Comparison of ENCODE assay signal across 16 cellular contexts in genomic region chr2:100817388-100817985, GRCh38. TPM values are rescaled to one million over a fixed set of nuclear protein-coding genes. Genes with fewer than 3 reads are reported as not detected.
A peak's percentile ranks its signal among the peaks of the same experiment; 100 is the strongest.
DNase-seq lines count a peak whose midpoint lies in the region; ATAC-seq and TF ChIP-seq lines count a peak whose summit lies in the region.
"Had no signal": no experiment of that assay in that cellular context is flagged by ENCODE, and none has a peak within 500 bp of the region (broad histone marks: within the 10 kb centered on the region; RNA-seq: fewer than 3 reads in every experiment).

No MANE protein-coding gene starts in this region.

- no peaks in the 10 kb centered on the region for H3K9me3 ChIP-seq in sigmoid colon
- H3K9me3 ChIP-seq: prostate gland, tibial nerve had no signal

- H3K27me3 Mint-ChIP-seq in activated CD4-positive, alpha-beta T cell treated with anti-CD3 and anti-CD28 coated beads, Interleukin-2, amount 10 ng/mL, durations not matched to agents 24 days and 14 days = peaks cover 34% of the 10 kb centered on the region
- H3K27me3 Mint-ChIP-seq in activated CD4-positive, alpha-beta T cell treated with anti-CD3 and anti-CD28 coated beads, Interleukin-2, amount 10 ng/mL, durations not matched to agents 7 days and 5 days = peaks cover 30% of the 10 kb centered on the region

- no peak overlapping the region for H3K27ac Mint-ChIP-seq in activated CD4-positive, alpha-beta T cell treated with anti-CD3 and anti-CD28 coated beads, Interleukin-2, amount 10 ng/mL, durations not matched to agents 24 days and 14 days
- H3K27ac Mint-ChIP-seq in activated CD4-positive, alpha-beta T cell treated with anti-CD3 and anti-CD28 coated beads, Interleukin-2, amount 10 ng/mL, durations not matched to agents 7 days and 5 days = no peak overlapping the region
- H3K27ac Mint-ChIP-seq: CD4-positive, CD25-positive, alpha-beta regulatory T cell had no signal

- TF ChIP-seq POLR2A in sigmoid colon (IDR thresholded peaks at IDR 0.05) = no peak

- peaks cover 2% of the 10 kb centered on the region for H3K36me3 Mint-ChIP-seq in activated CD4-positive, alpha-beta T cell treated with anti-CD3 and anti-CD28 coated beads, Interleukin-2, amount 10 ng/mL, durations not matched to agents 24 days and 14 days (ENCODE audit: low read depth)
- peaks cover 3% of the 10 kb centered on the region for H3K36me3 Mint-ChIP-seq in activated CD4-positive, alpha-beta T cell treated with anti-CD3 and anti-CD28 coated beads, Interleukin-2, amount 10 ng/mL, durations not matched to agents 7 days and 5 days (ENCODE audit: low read depth)
- H3K36me3 Mint-ChIP-seq: CD4-positive, CD25-positive, alpha-beta regulatory T cell had no signal

- peaks cover 33% of the 10 kb centered on the region for H3K4me1 Mint-ChIP-seq in activated CD4-positive, alpha-beta T cell treated with anti-CD3 and anti-CD28 coated beads, Interleukin-2, amount 10 ng/mL, durations not matched to agents 24 days and 14 days
- H3K4me1 Mint-ChIP-seq in activated CD4-positive, alpha-beta T cell treated with anti-CD3 and anti-CD28 coated beads, Interleukin-2, amount 10 ng/mL, durations not matched to agents 7 days and 5 days = peaks cover 51% of the 10 kb centered on the region

- TF ChIP-seq CTCF in sigmoid colon (IDR thresholded peaks at IDR 0.05) = no peak

- H3K9me3 Mint-ChIP-seq in activated CD4-positive, alpha-beta T cell treated with anti-CD3 and anti-CD28 coated beads, Interleukin-2, amount 10 ng/mL, durations not matched to agents 24 days and 14 days = peaks cover 2% of the 10 kb centered on the region
- H3K9me3 Mint-ChIP-seq in activated CD4-positive, alpha-beta T cell treated with anti-CD3 and anti-CD28 coated beads, Interleukin-2, amount 10 ng/mL, durations not matched to agents 7 days and 5 days = no peaks in the 10 kb centered on the region

- POLR2A ChIA-PET in activated CD4-positive, alpha-beta T cell treated with anti-CD3 and anti-CD28 coated beads, Interleukin-2, amount 10 ng/mL, durations not matched to agents 7 days and 5 days (lab: Charles Lee) = no interaction called here

- CTCF ChIA-PET in activated CD4-positive, alpha-beta T cell treated with anti-CD3 and anti-CD28 coated beads, Interleukin-2, amount 10 ng/mL, durations not matched to agents 7 days and 5 days (lab: Charles Lee) = interaction anchor here (1.0 kb wide), 1 partner anchor 236 kb away, joined by 4 read pairs; no protein-coding TSS in a partner anchor

- H3K4me3 ChIP-seq in sigmoid colon = no peak overlapping the region

- no peak for TF ChIP-seq EP300 in sigmoid colon (IDR thresholded peaks at IDR 0.05)

- peaks cover 0 to 50% (median 32%) of the 10 kb centered on the region in 4 donors for H3K4me1 ChIP-seq in sigmoid colon
- H3K4me1 ChIP-seq: prostate gland had no signal

- ATAC-seq in esophagus mucosa = peak; percentile 75
- ATAC-seq in GM19324 (IDR thresholded peaks at IDR 0.05; ENCODE audit: low FRiP score, unreplicated experiment) = no peak

- peak overlapping the region; percentile 88 to 98 (median 94) for H3K27ac ChIP-seq in sigmoid colon

- peak overlapping the region; percentile 83 for H3K4me3 Mint-ChIP-seq in activated CD4-positive, alpha-beta T cell treated with anti-CD3 and anti-CD28 coated beads, Interleukin-2, amount 10 ng/mL, durations not matched to agents 24 days and 14 days
- H3K4me3 Mint-ChIP-seq in activated CD4-positive, alpha-beta T cell treated with anti-CD3 and anti-CD28 coated beads, Interleukin-2, amount 10 ng/mL, durations not matched to agents 7 days and 5 days = no peak overlapping the region

- intact Hi-C loops in activated CD4-positive, alpha-beta T cell treated with anti-CD3 and anti-CD28 coated beads, Interleukin-2, amount 10 ng/mL, durations not matched to agents 24 days and 14 days (cut with micrococcal nuclease) = no loop called here
- intact Hi-C loops in sigmoid colon (cut with DNase I) = loop anchor here (5.0 kb wide), 1 partner anchor 210 kb away; no protein-coding TSS in a partner anchor

- no peak for DNase-seq in activated CD4-positive, alpha-beta T cell treated with anti-CD3 and anti-CD28 coated beads, Interleukin-2, amount 10 ng/mL, durations not matched to agents 24 days and 14 days
- no peak for DNase-seq in activated CD4-positive, alpha-beta T cell treated with anti-CD3 and anti-CD28 coated beads, Interleukin-2, amount 10 ng/mL, durations not matched to agents 7 days and 5 days
- DNase-seq in SK-MEL-5 (ENCODE audit: low read depth, low spot score) (peak; percentile 65), sigmoid colon (no peak), AML-193 (lab: John Stamatoyannopoulos, UW) (no peak), COR-L47 (lab: John Stamatoyannopoulos, UW) (no peak)
- DNase-seq: 8988T; activated CD4-positive, CD25-positive, alpha-beta regulatory T cell; CD4-positive, CD25-positive, alpha-beta regulatory T cell; GDM1; NCI-H1417; NCI-H345 had no signal

- WGBS in sigmoid colon, 2 donors = 91 to 94% methylated on average over 7 of the region's 7 CpGs

- no peaks in the 10 kb centered on the region for H3K36me3 ChIP-seq in sigmoid colon
- H3K36me3 ChIP-seq: prostate gland, tibial nerve had no signal

- H3K27me3 ChIP-seq in sigmoid colon = no peaks in the 10 kb centered on the region

- in situ Hi-C loops in SK-MEL-5 (cut with HindIII; ENCODE audit: low pct_unique_long_range_greater_than_20kb, low sequenced_read_pairs) = no loop called here

RNA-seq across cellular contexts. Expression of gene NPAS2, which starts 2.5 kb away (rescaled TPM):
- 9.1 and 10.1 TPM in 2 replicates for total RNA-seq in activated CD4-positive, alpha-beta T cell treated with anti-CD3 and anti-CD28 coated beads, Interleukin-2, amount 10 ng/mL, durations not matched to agents 24 days and 14 days
- 1 to 10 TPM; 5.6 to 6.1 TPM for total RNA-seq in activated CD4-positive, alpha-beta T cell treated with anti-CD3 and anti-CD28 coated beads, Interleukin-2, amount 10 ng/mL, durations not matched to agents 7 days and 5 days
- 45.0 and 50.0 TPM in 2 replicates for total RNA-seq in SK-MEL-5 (2014; rRNA removed; shearing (Covaris generic))
- 150 and 206 TPM in 2 replicates for polyA plus RNA-seq in SK-MEL-5 (2015; cell fraction: cytosol; rRNA removed)
- polyA plus RNA-seq in SK-MEL-5 (2015; cell fraction: nucleus; rRNA removed) = 289 and 317 TPM in 2 replicates
- total RNA-seq in esophagus mucosa (63.6 TPM), sigmoid colon (10 to 100 TPM; 14.2 to 23.8 (median 20.3) TPM)
- polyA plus RNA-seq in sigmoid colon = 10 to 100 TPM; 23.2 to 53.9 (median 40.2) TPM
